Comparison of ENCODE assay signal across 15 cellular contexts in genomic region chr10:99346247-99346646, GRCh38. TPM values are rescaled to one million over a fixed set of nuclear protein-coding genes. Genes with fewer than 3 reads are reported as not detected.
A peak's percentile ranks its signal among the peaks of the same experiment; 100 is the strongest.
DNase-seq lines count a peak whose midpoint lies in the region; TF ChIP-seq lines count a peak whose summit lies in the region.
"Had no signal": no experiment of that assay in that cellular context is flagged by ENCODE, and none has a peak within 500 bp of the region (broad histone marks: within the 10 kb centered on the region; RNA-seq: fewer than 3 reads in every experiment).

No MANE protein-coding gene starts in this region.

- peaks cover 28% of the 10 kb centered on the region for H3K4me1 ChIP-seq in SJCRH30
- H3K4me1 ChIP-seq: colonic mucosa had no signal

- no peaks in the 10 kb centered on the region for H3K9me3 ChIP-seq in SJCRH30 (replicated peaks)
- H3K9me3 ChIP-seq: colonic mucosa, esophagus muscularis mucosa had no signal

- H3K36me3 ChIP-seq in SJCRH30: no peaks in the 10 kb centered on the region
- H3K36me3 ChIP-seq: colonic mucosa, esophagus muscularis mucosa had no signal

- H3K27me3 ChIP-seq in SJCRH30: no peaks in the 10 kb centered on the region
- H3K27me3 ChIP-seq: colonic mucosa, esophagus muscularis mucosa had no signal

- DNase-seq in AG09309 (ENCODE audit: low read depth) (peak; percentile 38), HCEC 1CT (peak; percentile 89), SJCRH30 (peak; percentile 66 to 69), fibroblast of pulmonary artery (ENCODE audit: low read depth) (peak; percentile 16), NCI-H1048 (lab: John Stamatoyannopoulos, UW) (no peak), germinal center (ENCODE audit: low spot score) (no peak), NOMO-1 treated with dmso at 0.1 percent for 144 hours (lab: John Stamatoyannopoulos, UW; ENCODE audit: unreplicated experiment) (no peak), coronary artery (ENCODE audit: low spot score) (no peak)
- DNase-seq: activated CD4-positive, alpha-beta T cell treated with anti-CD3 and anti-CD28 coated beads for 48 hours; CD4-positive, CD25-positive, alpha-beta regulatory T cell; colonic mucosa; Kasumi-1; occipital lobe; stimulated activated naive B cell treated with anti-CD40 and anti-IgM and Interleukin-4, amounts not matched to agents 10 μg/mL and 1 μg/mL and 100 μg/mL, for 72 hours had no signal

- H3K27ac ChIP-seq in SJCRH30 (peak overlapping the region; percentile 6; the same call in 1 of the 2 replicates), coronary artery (no peak overlapping the region)
- H3K27ac ChIP-seq: colonic mucosa, esophagus muscularis mucosa had no signal

- TF ChIP-seq CTCF in AG09309 (IDR thresholded peaks at IDR 0.05; ENCODE audit: control insufficient read depth, insufficient read depth, low read depth, low read length, missing control alignments) (no peak), fibroblast of pulmonary artery (IDR thresholded peaks at IDR 0.05; ENCODE audit: low read length, missing control alignments) (no peak), coronary artery (IDR thresholded peaks at IDR 0.05) (no peak)

- H3K4me3 ChIP-seq in AG09309 (ENCODE audit: control insufficient read depth, low read depth, low read length) (no peak overlapping the region), SJCRH30 (no peak overlapping the region), fibroblast of pulmonary artery (replicated peaks; ENCODE audit: low read depth, low read length) (no peak overlapping the region), coronary artery (no peak overlapping the region)
- H3K4me3 ChIP-seq: colonic mucosa, esophagus muscularis mucosa had no signal

RNA-seq across cellular contexts. Expression of gene CNNM1, which starts 17.1 kb away (rescaled TPM):
- not detected in 2 replicates for total RNA-seq in SJCRH30 (2014; rRNA removed; shearing (Covaris generic))
- total RNA-seq: CD4-positive, CD25-positive, alpha-beta regulatory T cell had no signal

Comparison
In these comparisons a context has a peak if more than half of its experiments do, and no peak if none do; other contexts are left out.
1. DNase-seq: peak in AG09309 (single experiment), HCEC 1CT (single experiment), SJCRH30 (2 of 2) and fibroblast of pulmonary artery (single experiment); none in NCI-H1048 (single experiment), germinal center (single experiment), NOMO-1 treated with dmso at 0.1 percent for 144 hours (single experiment) and coronary artery (single experiment).